In the genomic region with DNA sequence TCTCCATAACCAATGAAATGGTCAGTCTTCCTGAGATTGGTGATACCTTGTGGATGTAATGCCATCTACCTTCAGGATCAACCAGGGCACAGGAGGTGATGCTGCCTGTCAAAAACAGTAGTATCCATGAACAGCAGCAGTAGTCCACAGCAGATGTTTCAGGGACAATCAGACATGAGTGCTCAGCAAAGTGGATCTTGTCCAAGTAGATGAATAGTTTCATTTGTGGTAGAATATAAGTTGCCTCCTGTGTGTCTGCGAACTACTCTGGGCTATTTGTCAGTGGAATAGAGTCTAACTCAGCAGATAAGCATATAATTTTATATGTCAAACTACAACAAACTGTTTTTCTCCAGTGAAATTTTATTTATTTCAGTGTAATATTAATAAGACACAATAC, we compare ENCODE assay signal across 19 cellular contexts.
A peak's percentile ranks its signal among the peaks of the same experiment; 100 is the strongest.
DNase-seq lines count a peak whose midpoint lies in the region; TF ChIP-seq lines count a peak whose summit lies in the region.
"Had no signal": no experiment of that assay in that cellular context is flagged by ENCODE, and none has a peak within 500 bp of the region (broad histone marks: within the 10 kb centered on the region; RNA-seq: fewer than 3 reads in every experiment).

No MANE protein-coding gene starts in this region.

- no peaks in the 10 kb centered on the region for H3K9me3 ChIP-seq in H9 (ENCODE audit: control insufficient read depth, low read depth, low read length)
- H3K9me3 ChIP-seq: A549 had no signal

- H3K27ac Mint-ChIP-seq in H9: no peak overlapping the region
- no peak overlapping the region for H3K27ac Mint-ChIP-seq in activated T-helper 2 cell treated with anti-CD3 and anti-CD28 coated beads, Interferon-gamma antibody, Interleukin-2, Interleukin-4, amounts not matched to agents 10 μg/mL and 5 μg/mL and 100 μg/mL, durations not matched to agents 14 hours and 24 hours and 36 hours
- H3K27ac Mint-ChIP-seq: CD4-positive, alpha-beta memory T cell; GM23338 had no signal

- no peak overlapping the region for H2BK5ac ChIP-seq in H9 (ENCODE audit: insufficient read length, low read length)

- H3K4me1 ChIP-seq in H9 (ENCODE audit: insufficient read depth, low read length): no peaks in the 10 kb centered on the region
- H3K4me1 ChIP-seq: A549 had no signal

- H3K18ac ChIP-seq in H9 (ENCODE audit: insufficient read length, low read depth, low read length): no peak overlapping the region

- intact Hi-C loops in activated T-helper 2 cell treated with anti-CD3 and anti-CD28 coated beads, Interferon-gamma antibody, Interleukin-2, Interleukin-4, amounts not matched to agents 10 μg/mL and 5 μg/mL and 100 μg/mL, durations not matched to agents 14 hours and 24 hours and 36 hours (cut with micrococcal nuclease): no loop called here

- no peak overlapping the region for H3K14ac ChIP-seq in H9 (ENCODE audit: insufficient read depth, low read length)

- H2BK15ac ChIP-seq in H9 (ENCODE audit: low read depth, low read length): no peak overlapping the region

- H3K36me3 Mint-ChIP-seq in H9 (ENCODE audit: insufficient read depth in 1 of 3, low read depth in 3 of 3): no peaks in the 10 kb centered on the region
- no peaks in the 10 kb centered on the region for H3K36me3 Mint-ChIP-seq in activated T-helper 2 cell treated with anti-CD3 and anti-CD28 coated beads, Interferon-gamma antibody, Interleukin-2, Interleukin-4, amounts not matched to agents 10 μg/mL and 5 μg/mL and 100 μg/mL, durations not matched to agents 14 hours and 24 hours and 36 hours (ENCODE audit: low read depth)
- H3K36me3 Mint-ChIP-seq: CD4-positive, alpha-beta memory T cell had no signal

- H3K4me3 Mint-ChIP-seq in H9: no peak overlapping the region
- no peak overlapping the region for H3K4me3 Mint-ChIP-seq in activated T-helper 2 cell treated with anti-CD3 and anti-CD28 coated beads, Interferon-gamma antibody, Interleukin-2, Interleukin-4, amounts not matched to agents 10 μg/mL and 5 μg/mL and 100 μg/mL, durations not matched to agents 14 hours and 24 hours and 36 hours (ENCODE audit: low read depth)
- H3K4me3 Mint-ChIP-seq: CD4-positive, alpha-beta memory T cell; GM23338 had no signal

- no peak overlapping the region for H4K91ac ChIP-seq in H9 (ENCODE audit: insufficient read length, low read depth, low read length)

- H3K23ac ChIP-seq in H9 (ENCODE audit: insufficient read length, low read depth, low read length): no peak overlapping the region

- H3K27ac ChIP-seq in H9 (ENCODE audit: insufficient read length, low read depth, low read length): no peak overlapping the region
- H3K27ac ChIP-seq: A549 had no signal

- no peak overlapping the region for H2BK12ac ChIP-seq in H9 (ENCODE audit: insufficient read length, low read depth, low read length)

- no peaks in the 10 kb centered on the region for H3K79me2 ChIP-seq in H9 (ENCODE audit: insufficient read depth, low read length)

- H3K27me3 Mint-ChIP-seq in H9 (ENCODE audit: low read depth): no peaks in the 10 kb centered on the region
- no peaks in the 10 kb centered on the region for H3K27me3 Mint-ChIP-seq in activated T-helper 2 cell treated with anti-CD3 and anti-CD28 coated beads, Interferon-gamma antibody, Interleukin-2, Interleukin-4, amounts not matched to agents 10 μg/mL and 5 μg/mL and 100 μg/mL, durations not matched to agents 14 hours and 24 hours and 36 hours (ENCODE audit: low read depth)
- H3K27me3 Mint-ChIP-seq: CD4-positive, alpha-beta memory T cell had no signal

- H3T11ph ChIP-seq in H9 (ENCODE audit: low read length): no peak overlapping the region

- H4K5ac ChIP-seq in H9 (ENCODE audit: insufficient read length, low read depth, low read length): no peak overlapping the region

- no peak overlapping the region for H3K9ac ChIP-seq in H9 (ENCODE audit: extremely low read depth, insufficient read length, low read length)

- no CpG with 5 or more reads among the region's 1 CpG for WGBS in H9 (ENCODE audit: extremely low coverage, insufficient read length, low lambda C conversion rate)

- DNase-seq in H9 (no peak), inferior parietal cortex (ENCODE audit: extremely low spot score) (peak; percentile 36), pons (ENCODE audit: low spot score) (peak; percentile 73), NCI-H2171 treated with DMSO at 0.1 percent for 48 hours (lab: John Stamatoyannopoulos, UW) (no peak), hepatic stellate cell (ENCODE audit: low spot score) (no peak)
- DNase-seq in activated T-helper 2 cell treated with anti-CD3 and anti-CD28 coated beads, Interferon-gamma antibody, Interleukin-2, Interleukin-4, amounts not matched to agents 10 μg/mL and 5 μg/mL and 100 μg/mL, durations not matched to agents 14 hours and 24 hours and 36 hours (ENCODE audit: low spot score): no peak
- DNase-seq in stimulated activated naive CD4-positive, alpha-beta T cell treated with Interleukin-2 at 50 U/mL for 16 hours (lab: John Stamatoyannopoulos, UW): no peak
- DNase-seq: 8988T; ACHN; AML-193; Calu3; CD4-positive, alpha-beta memory T cell; COR-L47; DMS53; DMS79 treated with DMSO at 0.1 percent for 48 hours; GF-D8; HCEC 1CT had no signal

- no peak overlapping the region for H2BK120ac ChIP-seq in H9 (ENCODE audit: low read depth, low read length, poor library complexity, severe bottlenecking)

- no peaks in the 10 kb centered on the region for H3K23me2 ChIP-seq in H9 (ENCODE audit: insufficient read length, low read depth, low read length, poor library complexity, severe bottlenecking)

- no peaks in the 10 kb centered on the region for H3K4me1 Mint-ChIP-seq in H9
- H3K4me1 Mint-ChIP-seq in activated T-helper 2 cell treated with anti-CD3 and anti-CD28 coated beads, Interferon-gamma antibody, Interleukin-2, Interleukin-4, amounts not matched to agents 10 μg/mL and 5 μg/mL and 100 μg/mL, durations not matched to agents 14 hours and 24 hours and 36 hours (ENCODE audit: low read depth): no peaks in the 10 kb centered on the region
- H3K4me1 Mint-ChIP-seq: CD4-positive, alpha-beta memory T cell; GM23338 had no signal

- no peak overlapping the region for H2AFZ ChIP-seq in H9 (ENCODE audit: low read length)
- H2AFZ ChIP-seq: GM23338 had no signal

- no peak overlapping the region for H2BK20ac ChIP-seq in H9 (ENCODE audit: low read depth, low read length, poor library complexity, severe bottlenecking)

- H3K79me1 ChIP-seq in H9 (ENCODE audit: insufficient read depth, low read depth, low read length, poor library complexity, severe bottlenecking): no peaks in the 10 kb centered on the region

- no peak overlapping the region for H3K56ac ChIP-seq in H9 (ENCODE audit: insufficient read length, low read depth, low read length)

- H3K4me2 ChIP-seq in H9 (ENCODE audit: insufficient read depth, insufficient read length, low read length): no peak overlapping the region
- H3K4me2 ChIP-seq: A549, GM23338 had no signal

- TF ChIP-seq CTCF in H9 (conservative IDR thresholded peaks at IDR 0.05): no peak

- H3K9me3 Mint-ChIP-seq in H9: no peaks in the 10 kb centered on the region
- no peaks in the 10 kb centered on the region for H3K9me3 Mint-ChIP-seq in activated T-helper 2 cell treated with anti-CD3 and anti-CD28 coated beads, Interferon-gamma antibody, Interleukin-2, Interleukin-4, amounts not matched to agents 10 μg/mL and 5 μg/mL and 100 μg/mL, durations not matched to agents 14 hours and 24 hours and 36 hours
- H3K9me3 Mint-ChIP-seq: GM23338 had no signal

- no peak overlapping the region for H3K4ac ChIP-seq in H9 (ENCODE audit: low read depth, low read length)

- H4K20me1 ChIP-seq in H9 (ENCODE audit: control insufficient read depth, insufficient read depth, insufficient read length): no peaks in the 10 kb centered on the region

- H2AK5ac ChIP-seq in H9 (ENCODE audit: insufficient read length, low read length): no peak overlapping the region

- no peaks in the 10 kb centered on the region for H3K27me3 ChIP-seq in H9 (ENCODE audit: insufficient read depth, low read length)

- H4K8ac ChIP-seq in H9 (replicated peaks; ENCODE audit: insufficient read length, low read depth, low read length): peak overlapping the region; percentile 39

Comparison
In these comparisons a context has a peak if more than half of its experiments do, and no peak if none do; other contexts are left out.
1. DNase-seq: peak in inferior parietal cortex (single experiment) and pons (single experiment); none in H9 (single experiment), NCI-H2171 treated with DMSO at 0.1 percent for 48 hours (single experiment), hepatic stellate cell (single experiment), activated T-helper 2 cell treated with anti-CD3 and anti-CD28 coated beads, Interferon-gamma antibody, Interleukin-2, Interleukin-4, amounts not matched to agents 10 μg/mL and 5 μg/mL and 100 μg/mL, durations not matched to agents 14 hours and 24 hours and 36 hours (single experiment) and stimulated activated naive CD4-positive, alpha-beta T cell treated with Interleukin-2 at 50 U/mL for 16 hours (single experiment).